In the genomic region with DNA sequence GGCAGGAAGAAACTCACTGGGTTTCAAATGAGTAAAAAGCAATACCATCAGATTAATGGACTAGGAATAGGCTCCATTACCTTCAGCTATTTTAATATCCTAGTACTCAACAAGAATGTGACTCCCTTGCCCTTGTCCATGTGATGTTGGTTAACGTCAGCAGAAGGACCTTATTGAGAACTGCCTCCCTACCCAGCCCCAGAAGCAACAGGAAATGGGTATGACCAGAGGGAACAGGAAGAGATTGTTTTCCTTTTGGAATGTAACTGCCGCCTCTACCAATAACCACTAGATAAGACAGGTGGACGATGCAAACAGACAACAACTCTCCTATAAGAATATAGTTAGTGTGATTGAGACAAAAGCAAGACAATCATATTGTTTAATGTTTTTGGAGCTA, we compare ENCODE assay signal across 19 cellular contexts. TPM values are rescaled to one million over a fixed set of nuclear protein-coding genes. Genes with fewer than 3 reads are reported as not detected.
DNase-seq lines count a peak whose midpoint lies in the region; ATAC-seq and TF ChIP-seq lines count a peak whose summit lies in the region.
"Had no signal": no experiment of that assay in that cellular context is flagged by ENCODE, and none has a peak within 500 bp of the region (broad histone marks: within the 10 kb centered on the region; RNA-seq: fewer than 3 reads in every experiment).

No MANE protein-coding gene starts in this region.

- H3K27ac ChIP-seq in AG04450 (ENCODE audit: low read depth, low read length) (peak overlapping the region; percentile 74), IMR-90 (ENCODE audit: insufficient read depth, low read length) (peak overlapping the region; percentile 60), mammary epithelial cell (ENCODE audit: insufficient read depth, low read depth, low read length) (no peak overlapping the region)
- H3K27ac ChIP-seq: body of pancreas, HL-60 had no signal

- H2BK20ac ChIP-seq in IMR-90 (ENCODE audit: low read depth, low read length): peak overlapping the region; percentile 98

- H2AK9ac ChIP-seq in IMR-90 (replicated peaks; ENCODE audit: low read depth, low read length, poor library complexity): no peak overlapping the region

- no peak for TF ChIP-seq CTCF in AG04450 (IDR thresholded peaks at IDR 0.05; ENCODE audit: low read depth, low read length)
- no peak for TF ChIP-seq CTCF in IMR-90 (conservative IDR thresholded peaks at IDR 0.05; ENCODE audit: low read depth, low read length)
- TF ChIP-seq CTCF in mammary epithelial cell (conservative IDR thresholded peaks at IDR 0.05 in 1 of 2, IDR thresholded peaks at IDR 0.05 in 1 of 2; ENCODE audit: extremely low read depth in 1 of 2, insufficient read depth in 1 of 2, low read depth in 1 of 2, low read length in 2 of 2): no peak

- H4K20me1 ChIP-seq in IMR-90 (ENCODE audit: insufficient read depth, low read length) (no peaks in the 10 kb centered on the region), mammary epithelial cell (ENCODE audit: insufficient read depth, low read length) (no peaks in the 10 kb centered on the region)

- H3K27me3 Mint-ChIP-seq in stimulated activated naive CD8-positive, alpha-beta T cell treated with anti-CD3 and anti-CD28 coated beads, Interleukin-15, amount 100 ng/mL, for 72 hours: no peaks in the 10 kb centered on the region

- H3K79me1 ChIP-seq in IMR-90 (ENCODE audit: low read depth in 1 of 2, low read length in 2 of 2): no peaks in the 10 kb centered on the region

- H3K9ac ChIP-seq in IMR-90 (ENCODE audit: low read depth, low read length) (no peak overlapping the region), mammary epithelial cell (ENCODE audit: insufficient read depth, low read length) (no peak overlapping the region)

- H2AFZ ChIP-seq in IMR-90 (replicated peaks; ENCODE audit: low read length, poor library complexity) (no peak overlapping the region), mammary epithelial cell (ENCODE audit: low read depth, low read length) (peak overlapping the region; percentile 59)

- DNase-seq in AG04450 (ENCODE audit: low read depth, low spot score): no peak
- DNase-seq in IMR-90: peak; percentile 85
- DNase-seq in mammary epithelial cell: no peak
- peak; percentile 63 for DNase-seq in kidney tubule cell (ENCODE audit: low spot score)
- no peak for DNase-seq in stimulated activated naive CD8-positive, alpha-beta T cell treated with anti-CD3 and anti-CD28 coated beads, Interleukin-15, amount 100 ng/mL, for 72 hours
- DNase-seq: activated CD8-positive, alpha-beta T cell treated with anti-CD3 and anti-CD28 coated beads, Interleukin-2, amount 10 ng/mL, durations not matched to agents 7 days and 5 days; activated effector memory CD4-positive, alpha-beta T cell treated with Interleukin-2 at 50 U/mL for 16 hours; body of pancreas; NCI-H2029 treated with DMSO at 0.1 percent for 48 hours; nephron progenitor cell; Right ventricle myocardium superior; stimulated activated CD4-positive, alpha-beta T cell treated with anti-CD3 and anti-CD28 coated beads, Interleukin-12 subunit alpha, Interleukin-12 subunit beta, amount 100 ng/mL, for 4 hours had no signal

- H3K4me2 ChIP-seq in IMR-90 (ENCODE audit: low read depth, low read length) (no peak overlapping the region), mammary epithelial cell (ENCODE audit: insufficient read depth, low read depth, low read length) (no peak overlapping the region)

- no peak for ATAC-seq in IMR-90 (ENCODE audit: low read depth)
- no peak for ATAC-seq in HG02973 (IDR thresholded peaks at IDR 0.05; ENCODE audit: unreplicated experiment)
- ATAC-seq in stimulated activated naive CD8-positive, alpha-beta T cell treated with anti-CD3 and anti-CD28 coated beads, Interleukin-15, amount 100 ng/mL, for 72 hours: no peak
- no peak for ATAC-seq in GM19463 (IDR thresholded peaks at IDR 0.05; ENCODE audit: unreplicated experiment)
- no peak for ATAC-seq in HG02759 (IDR thresholded peaks at IDR 0.05; ENCODE audit: unreplicated experiment)
- ATAC-seq: activated CD8-positive, alpha-beta T cell treated with anti-CD3 and anti-CD28 coated beads, Interleukin-2, amount 10 ng/mL, durations not matched to agents 7 days and 5 days; body of pancreas; left lobe of liver had no signal

- H3K27me3 ChIP-seq in AG04450 (ENCODE audit: control insufficient read depth, insufficient read depth, low read length): no peaks in the 10 kb centered on the region
- no peaks in the 10 kb centered on the region for H3K27me3 ChIP-seq in IMR-90 (ENCODE audit: control insufficient read depth, insufficient read depth, low read length)
- no peaks in the 10 kb centered on the region for H3K27me3 ChIP-seq in mammary epithelial cell (ENCODE audit: insufficient read depth, low read length)
- H3K27me3 ChIP-seq: body of pancreas had no signal

- no peaks in the 10 kb centered on the region for H3K36me3 ChIP-seq in IMR-90 (ENCODE audit: control insufficient read depth, insufficient read depth, low read length)
- H3K36me3 ChIP-seq in mammary epithelial cell (ENCODE audit: insufficient read depth, low read length): no peaks in the 10 kb centered on the region
- H3K36me3 ChIP-seq: HAP-1 had no signal

- H4K91ac ChIP-seq in IMR-90 (ENCODE audit: insufficient read depth, low read depth, low read length): peak overlapping the region; percentile 85

- peak overlapping the region; percentile 93; the same call in 2 of the 3 replicates for H2BK15ac ChIP-seq in IMR-90 (ENCODE audit: low read depth, low read length)

- TF ChIP-seq POLR2A in IMR-90 (IDR thresholded peaks at IDR 0.05; ENCODE audit: low read depth, low read length): no peak; the same call in 1 of the 2 replicates

- H3K79me2 ChIP-seq in mammary epithelial cell (ENCODE audit: insufficient read depth, low read length): no peaks in the 10 kb centered on the region

- BruUV-seq in IMR-90 (replicated peaks; lab: Mats Ljungman, UMichigan): no TSS peak
- BruUV-seq in mammary epithelial cell (replicated peaks; lab: Mats Ljungman, UMichigan): no TSS peak

- H3K9me3 ChIP-seq in AG04450 (ENCODE audit: control insufficient read depth, insufficient read depth, low read length) (no peaks in the 10 kb centered on the region), IMR-90 (ENCODE audit: control insufficient read depth, insufficient read depth, low read length) (no peaks in the 10 kb centered on the region), mammary epithelial cell (replicated peaks; ENCODE audit: insufficient read depth, low read length) (no peaks in the 10 kb centered on the region)
- H3K9me3 ChIP-seq: body of pancreas, HAP-1 had no signal

- H3K14ac ChIP-seq in IMR-90 (replicated peaks; ENCODE audit: low read depth, low read length): peak overlapping the region; percentile 61

- peak overlapping the region; percentile 96 for H2BK120ac ChIP-seq in IMR-90 (ENCODE audit: low read depth, low read length)

- POLR2A ChIA-PET in AG04450 (lab: Yijun Ruan, JAX) (no interaction called here), IMR-90 (lab: Charles Lee; ENCODE audit: unreplicated experiment) (no interaction called here)

- CTCF ChIA-PET in AG04450 (lab: Charles Lee) (interaction anchor here (3.2 kb wide), 1 partner anchor 9 kb away, joined by 11 read pairs; no protein-coding TSS in a partner anchor), IMR-90 (lab: Yijun Ruan, JAX) (no interaction called here), mammary epithelial cell (lab: Charles Lee; ENCODE audit: low non-redundant PET) (no interaction called here)

- no peak overlapping the region for H3K4me3 ChIP-seq in AG04450 (ENCODE audit: low read depth, low read length)
- no peak overlapping the region for H3K4me3 ChIP-seq in IMR-90 (ENCODE audit: insufficient read depth, low read depth, low read length)
- no peak overlapping the region for H3K4me3 ChIP-seq in mammary epithelial cell (replicated peaks in 1 of 3; ENCODE audit: insufficient read depth in 1 of 3, low read depth in 2 of 3, low read length in 3 of 3)
- H3K4me3 ChIP-seq: body of pancreas, HAP-1 had no signal

- H2AK5ac ChIP-seq in IMR-90 (ENCODE audit: low read depth, low read length): peak overlapping the region; percentile 80

- H2BK5ac ChIP-seq in IMR-90 (ENCODE audit: low read depth, low read length, poor library complexity, severe bottlenecking): peak overlapping the region; percentile 93

- WGBS in IMR-90 (ENCODE audit: extremely low coverage in 2 of 2, insufficient read length in 1 of 2), 2 experiments: no CpG with 5 or more reads among the region's 3 CpGs
- WGBS in mammary epithelial cell (ENCODE audit: low coverage, missing lambda C conversion rate): 72% methylated on average over 3 of the region's 3 CpGs

- no peak overlapping the region for H3K27ac Mint-ChIP-seq in stimulated activated naive CD8-positive, alpha-beta T cell treated with anti-CD3 and anti-CD28 coated beads, Interleukin-15, amount 100 ng/mL, for 72 hours
- H3K27ac Mint-ChIP-seq: activated CD8-positive, alpha-beta T cell treated with anti-CD3 and anti-CD28 coated beads, Interleukin-2, amount 10 ng/mL, durations not matched to agents 7 days and 5 days; nephron progenitor cell had no signal

- peak overlapping the region; percentile 62 for H4K5ac ChIP-seq in IMR-90 (ENCODE audit: low read depth, low read length)

- peak overlapping the region; percentile 81 for H3K4ac ChIP-seq in IMR-90 (ENCODE audit: low read depth, low read length)

- H3K9me1 ChIP-seq in IMR-90 (ENCODE audit: insufficient read depth, low read length): peaks cover 6% of the 10 kb centered on the region

- no peaks in the 10 kb centered on the region for H3K4me1 Mint-ChIP-seq in stimulated activated naive CD8-positive, alpha-beta T cell treated with anti-CD3 and anti-CD28 coated beads, Interleukin-15, amount 100 ng/mL, for 72 hours

- H3K56ac ChIP-seq in IMR-90 (ENCODE audit: extremely low read depth, insufficient read depth, low read length): no peak overlapping the region; the same call in 1 of the 2 replicates

- intact Hi-C loops in IMR-90 (cut with micrococcal nuclease) (loop anchor here (5.0 kb wide), 2 partner anchors 97 to 182 kb away; no protein-coding TSS in a partner anchor), mammary epithelial cell (cut with micrococcal nuclease) (loop anchor here (5.0 to 10.0 kb wide), 3 partner anchors 52 to 1885 kb away; no protein-coding TSS in a partner anchor)

- no peak overlapping the region for H3K4me3 Mint-ChIP-seq in stimulated activated naive CD8-positive, alpha-beta T cell treated with anti-CD3 and anti-CD28 coated beads, Interleukin-15, amount 100 ng/mL, for 72 hours
- H3K4me3 Mint-ChIP-seq: activated CD8-positive, alpha-beta T cell treated with anti-CD3 and anti-CD28 coated beads, Interleukin-2, amount 10 ng/mL, durations not matched to agents 7 days and 5 days; nephron progenitor cell had no signal

- H3K9me3 Mint-ChIP-seq in stimulated activated naive CD8-positive, alpha-beta T cell treated with anti-CD3 and anti-CD28 coated beads, Interleukin-15, amount 100 ng/mL, for 72 hours: no peaks in the 10 kb centered on the region

- in situ Hi-C loops in IMR-90 (cut with MboI; ENCODE audit: low sequenced_read_pairs) (loop anchor here (10.0 kb wide), 1 partner anchor 185 kb away; no protein-coding TSS in a partner anchor), mammary epithelial cell (cut with MboI; ENCODE audit: low sequenced_read_pairs in 2 of 2) (no loop called here)

- TF ChIP-seq RAD21 in IMR-90 (IDR thresholded peaks at IDR 0.05; ENCODE audit: low read length): no peak

- peak overlapping the region; percentile 33; the same call in 1 of the 2 replicates for H3K23ac ChIP-seq in IMR-90 (ENCODE audit: low read depth, low read length)

- dilution Hi-C loops in IMR-90 (cut with HindIII; ENCODE audit: low sequenced_read_pairs, unreplicated experiment) (no loop called here), mammary epithelial cell (cut with HindIII; ENCODE audit: low sequenced_read_pairs) (no loop called here)

- peak overlapping the region; percentile 59 to 80 for H4K8ac ChIP-seq in IMR-90 (ENCODE audit: low read depth in 2 of 2, low read length in 2 of 2)

- H3K4me1 ChIP-seq in IMR-90 (ENCODE audit: control insufficient read depth, insufficient read depth, low read length) (peaks cover 12% of the 10 kb centered on the region), mammary epithelial cell (ENCODE audit: insufficient read depth, low read length) (peaks cover 15% of the 10 kb centered on the region)
- H3K4me1 ChIP-seq: body of pancreas, HAP-1 had no signal

- peak overlapping the region; percentile 84 for H3K18ac ChIP-seq in IMR-90 (ENCODE audit: low read depth, low read length)

RNA-seq across cellular contexts. Expression of gene MME, which starts 10.4 kb away (rescaled TPM):
- 51.6 and 61.7 TPM in 2 replicates for polyA plus RNA-seq in AG04450 (2011; rRNA removed)
- polyA minus RNA-seq in AG04450 (2011; rRNA and poly(A)+ RNA removed): 60.4 and 90.5 TPM in 2 replicates
- total RNA-seq in IMR-90 (2012; rRNA removed): 19.4 and 22.8 TPM in 2 replicates
- polyA plus RNA-seq in IMR-90 (2012; rRNA removed): 7.5 and 11.7 TPM in 2 replicates
- polyA plus RNA-seq in IMR-90 (2012; cell fraction: cytosol; rRNA removed): 2.2 and 6.1 TPM in 2 replicates
- 2.2 and 16.5 TPM in 2 replicates for polyA plus RNA-seq in IMR-90 (2012; cell fraction: nucleus; rRNA removed; ENCODE audit: low replicate concordance)
- 10 to 100 TPM; 22.5 to 94.5 TPM for total RNA-seq in mammary epithelial cell
- polyA plus RNA-seq in mammary epithelial cell: 8.4 TPM
- polyA minus RNA-seq in mammary epithelial cell: not detected
- total RNA-seq: A673; activated CD8-positive, alpha-beta T cell treated with anti-CD3 and anti-CD28 coated beads, Interleukin-2, amount 10 ng/mL, durations not matched to agents 7 days and 5 days had no signal

Comparison
In these comparisons a context has a peak if more than half of its experiments do, and no peak if none do; other contexts are left out.
1. DNase-seq: peak in IMR-90 (single experiment) and kidney tubule cell (single experiment); none in AG04450 (single experiment), mammary epithelial cell (single experiment) and stimulated activated naive CD8-positive, alpha-beta T cell treated with anti-CD3 and anti-CD28 coated beads, Interleukin-15, amount 100 ng/mL, for 72 hours (0 of 2).